In the genomic region with DNA sequence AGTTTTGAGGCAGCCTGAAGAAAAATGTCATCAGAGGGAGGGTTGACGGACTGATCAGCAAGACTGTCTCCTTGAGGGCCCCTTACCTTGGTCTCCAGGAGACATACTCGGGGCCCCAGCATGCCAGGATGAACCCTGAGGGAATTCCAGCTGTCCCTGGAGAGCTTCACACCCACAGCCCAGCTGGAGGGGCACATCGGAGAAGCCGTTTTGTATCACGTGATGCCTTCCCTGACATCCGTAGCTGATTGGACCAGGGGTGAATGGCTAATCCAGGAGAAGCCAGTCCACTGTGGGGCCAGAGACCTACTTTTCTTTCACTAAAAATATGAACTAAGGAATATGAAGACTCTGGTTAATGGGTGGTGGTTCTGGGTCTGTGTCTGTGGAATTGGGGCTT, we compare ENCODE assay signal across 30 cellular contexts.
"Had no signal": no experiment of that assay in that cellular context is flagged by ENCODE, and none has a peak within 500 bp of the region (broad histone marks: within the 10 kb centered on the region; RNA-seq: fewer than 3 reads in every experiment).

No MANE protein-coding gene starts in this region.

- H3K27me3 ChIP-seq: brain microvascular endothelial cell, dorsolateral prefrontal cortex, gastrocnemius medialis, heart left ventricle had no signal

- H3K27ac Mint-ChIP-seq: activated B cell treated with CpG ODN at 0.5 μM for 24 hours; activated CD8-positive, alpha-beta T cell treated with anti-CD3 and anti-CD28 coated beads for 36 hours; activated naive CD8-positive, alpha-beta T cell; activated T-helper 17 cell treated with anti-CD3 and anti-CD28 coated beads, Interleukin-2, amount 50 U/mL, for 72 hours; dendritic cell treated with granulocyte-macrophage colony-stimulating factor and Interleukin-4, amounts not matched to agents 40 ng/mL and 50 ng/mL, for 4 days; endodermal cell had no signal

- H3K36me3 ChIP-seq: brain microvascular endothelial cell, gastrocnemius medialis, heart left ventricle had no signal

- H3K4me1 Mint-ChIP-seq: activated T-helper 17 cell treated with anti-CD3 and anti-CD28 coated beads, Interleukin-2, amount 50 U/mL, for 72 hours had no signal

- H3K27me3 Mint-ChIP-seq: activated B cell treated with CpG ODN at 0.5 μM for 24 hours; activated CD8-positive, alpha-beta T cell treated with anti-CD3 and anti-CD28 coated beads for 36 hours; activated naive CD8-positive, alpha-beta T cell; activated T-helper 17 cell treated with anti-CD3 and anti-CD28 coated beads, Interleukin-2, amount 50 U/mL, for 72 hours; central memory CD8-positive, alpha-beta T cell had no signal

- H3K27ac ChIP-seq: brain microvascular endothelial cell, coronary artery, dorsolateral prefrontal cortex, gastrocnemius medialis, heart left ventricle, VCaP had no signal

- ATAC-seq: activated CD4-positive, CD25-positive, alpha-beta regulatory T cell treated with anti-CD3 and anti-CD28 coated beads, Interleukin-2, amount 50 U/mL, for 24 hours; activated CD8-positive, alpha-beta T cell treated with anti-CD3 and anti-CD28 coated beads for 36 hours; activated T-cell treated with anti-CD3 and anti-CD28 coated beads, Interleukin-2, amount 50 U/mL, for 4 hours; activated T-helper 17 cell treated with anti-CD3 and anti-CD28 coated beads, Interleukin-2, amount 50 U/mL, for 72 hours; esophagus mucosa; gastrocnemius medialis; heart left ventricle had no signal

- DNase-seq: activated B cell treated with CpG ODN at 0.5 μM for 24 hours; activated CD4-positive, alpha-beta T cell treated with anti-CD3 and anti-CD28 coated beads for 48 hours; activated CD4-positive, alpha-beta T cell treated with anti-CD3 and anti-CD28 coated beads, Interleukin-2, amount 50 U/mL, for 1 hour; activated CD4-positive, alpha-beta T cell treated with anti-CD3 and anti-CD28 coated beads, Interleukin-2, amount 50 U/mL, for 48 hours; activated CD8-positive, alpha-beta memory T cell treated with anti-CD3 and anti-CD28 coated beads for 24 hours; activated CD8-positive, alpha-beta T cell treated with anti-CD3 and anti-CD28 coated beads for 36 hours; activated effector memory CD4-positive, alpha-beta T cell treated with Interleukin-2 at 50 U/mL for 16 hours; activated gamma-delta T cell treated with Interleukin-2 at 50 U/mL for 16 hours; activated naive CD4-positive, alpha-beta T cell treated with anti-CD3 and anti-CD28 coated beads, Interleukin-2, amount 50 U/mL, for 16 hours; activated naive CD4-positive, alpha-beta T cell treated with Interleukin-2 at 50 U/mL for 16 hours; activated T-cell treated with anti-CD3 and anti-CD28 coated beads, Interleukin-2, amount 50 U/mL, for 4 hours; amniotic stem cell; anterior cingulate cortex; brain microvascular endothelial cell; dorsolateral prefrontal cortex; effector memory CD4-positive, alpha-beta T cell; endodermal cell; foreskin fibroblast; gastrocnemius medialis; glutamatergic neuron; heart left ventricle; T-helper 2 cell had no signal

- H3K4me3 Mint-ChIP-seq: activated B cell treated with CpG ODN at 0.5 μM for 24 hours; activated CD8-positive, alpha-beta T cell treated with anti-CD3 and anti-CD28 coated beads for 36 hours; activated naive CD8-positive, alpha-beta T cell; activated T-cell treated with anti-CD3 and anti-CD28 coated beads, Interleukin-2, amount 50 U/mL, for 4 hours; activated T-helper 17 cell treated with anti-CD3 and anti-CD28 coated beads, Interleukin-2, amount 50 U/mL, for 72 hours; central memory CD8-positive, alpha-beta T cell; dendritic cell treated with granulocyte-macrophage colony-stimulating factor and Interleukin-4, amounts not matched to agents 40 ng/mL and 50 ng/mL, for 4 days; endodermal cell had no signal

- H3K4me1 ChIP-seq: gastrocnemius medialis had no signal

- H3K4me3 ChIP-seq: coronary artery, dorsolateral prefrontal cortex, gastrocnemius medialis, heart left ventricle had no signal
